1 cellular context compared by ENCODE assay signal in the genomic region with DNA sequence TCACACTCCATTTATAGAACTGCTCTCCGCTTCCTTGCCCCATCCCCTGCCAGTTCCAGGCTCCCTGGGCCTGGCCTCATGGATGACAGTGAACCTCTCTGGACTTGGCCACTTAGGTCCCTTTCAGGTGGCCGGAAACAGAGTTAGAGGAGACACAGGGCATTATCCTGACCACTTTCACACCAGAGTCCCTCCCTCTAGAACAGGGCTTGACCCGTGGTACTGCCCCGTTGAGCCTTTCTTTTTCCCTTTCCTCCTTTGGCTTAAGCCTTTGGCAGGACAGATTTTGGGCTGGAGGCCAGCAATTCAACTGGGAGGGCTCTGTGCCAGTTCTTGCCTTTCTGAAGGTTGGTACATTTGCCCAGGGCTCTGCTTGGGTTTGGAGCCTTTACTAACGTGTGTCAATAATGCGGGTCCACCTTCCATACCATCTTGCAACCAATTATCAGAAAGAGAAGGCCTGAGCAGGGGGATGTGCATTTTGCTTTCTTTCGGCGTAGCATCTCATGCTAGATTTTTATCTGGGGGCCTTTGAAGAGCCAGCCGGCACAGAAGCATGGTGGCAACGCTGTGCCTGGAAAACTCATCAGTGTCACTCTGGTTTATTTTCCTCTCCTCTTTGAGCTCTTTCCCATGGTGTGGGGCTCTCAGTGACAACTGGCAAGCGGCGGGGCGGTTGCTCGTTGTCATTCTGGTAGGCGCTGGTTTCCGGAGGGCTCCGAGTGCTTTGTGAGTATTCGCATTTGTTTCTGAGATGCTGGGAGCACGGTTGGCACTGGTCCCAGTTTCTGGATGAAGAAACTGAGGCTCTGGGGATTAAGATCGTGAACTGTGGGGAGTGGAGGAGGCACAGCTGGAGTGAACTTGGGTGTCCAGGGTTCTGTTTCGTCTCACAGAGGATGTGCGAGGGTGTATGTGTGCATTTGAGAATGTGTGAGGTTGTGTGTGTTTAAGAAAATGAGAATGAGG.
TF ChIP-seq lines count a peak whose summit lies in the region.

No MANE protein-coding gene starts in this region.

TF ChIP-seq in WTC11, 78 proteins besides CTCF, POLR2A, EP300 and RAD21 (continued from another document):
- no peak for TF ChIP-seq ERG (CRISPR knock-in tag; IDR thresholded peaks at IDR 0.05)
- TF ChIP-seq, protein P1, sequence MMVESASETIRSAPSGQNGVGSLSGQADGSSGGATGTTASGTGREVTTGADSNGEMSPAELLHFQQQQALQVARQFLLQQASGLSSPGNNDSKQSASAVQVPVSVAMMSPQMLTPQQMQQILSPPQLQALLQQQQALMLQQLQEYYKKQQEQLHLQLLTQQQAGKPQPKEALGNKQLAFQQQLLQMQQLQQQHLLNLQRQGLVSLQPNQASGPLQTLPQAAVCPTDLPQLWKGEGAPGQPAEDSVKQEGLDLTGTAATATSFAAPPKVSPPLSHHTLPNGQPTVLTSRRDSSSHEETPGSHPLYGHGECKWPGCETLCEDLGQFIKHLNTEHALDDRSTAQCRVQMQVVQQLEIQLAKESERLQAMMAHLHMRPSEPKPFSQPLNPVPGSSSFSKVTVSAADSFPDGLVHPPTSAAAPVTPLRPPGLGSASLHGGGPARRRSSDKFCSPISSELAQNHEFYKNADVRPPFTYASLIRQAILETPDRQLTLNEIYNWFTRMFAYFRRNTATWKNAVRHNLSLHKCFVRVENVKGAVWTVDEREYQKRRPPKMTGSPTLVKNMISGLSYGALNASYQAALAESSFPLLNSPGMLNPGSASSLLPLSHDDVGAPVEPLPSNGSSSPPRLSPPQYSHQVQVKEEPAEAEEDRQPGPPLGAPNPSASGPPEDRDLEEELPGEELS (CRISPR knock-in tag; IDR thresholded peaks at IDR 0.05): no peak
- TF ChIP-seq ZNF317 (CRISPR knock-in tag; IDR thresholded peaks at IDR 0.05; ENCODE audit: borderline replicate concordance, low read depth): no peak
- TF ChIP-seq FOXK1 (CRISPR knock-in tag; IDR thresholded peaks at IDR 0.05): no peak
- TF ChIP-seq JUN (CRISPR knock-in tag; IDR thresholded peaks at IDR 0.05): no peak
- TF ChIP-seq ZNF416 (CRISPR knock-in tag; IDR thresholded peaks at IDR 0.05): no peak
- TF ChIP-seq, protein P2, sequence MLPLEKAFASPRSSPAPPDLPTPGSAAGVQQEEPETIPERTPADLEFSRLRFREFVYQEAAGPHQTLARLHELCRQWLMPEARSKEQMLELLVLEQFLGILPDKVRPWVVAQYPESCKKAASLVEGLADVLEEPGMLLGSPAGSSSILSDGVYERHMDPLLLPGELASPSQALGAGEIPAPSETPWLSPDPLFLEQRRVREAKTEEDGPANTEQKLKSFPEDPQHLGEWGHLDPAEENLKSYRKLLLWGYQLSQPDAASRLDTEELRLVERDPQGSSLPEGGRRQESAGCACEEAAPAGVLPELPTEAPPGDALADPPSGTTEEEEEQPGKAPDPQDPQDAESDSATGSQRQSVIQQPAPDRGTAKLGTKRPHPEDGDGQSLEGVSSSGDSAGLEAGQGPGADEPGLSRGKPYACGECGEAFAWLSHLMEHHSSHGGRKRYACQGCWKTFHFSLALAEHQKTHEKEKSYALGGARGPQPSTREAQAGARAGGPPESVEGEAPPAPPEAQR (CRISPR knock-in tag; IDR thresholded peaks at IDR 0.05): no peak
- no peak for TF ChIP-seq E2F4 (CRISPR knock-in tag; IDR thresholded peaks at IDR 0.05; ENCODE audit: borderline replicate concordance, low read depth)
- TF ChIP-seq, protein P3, sequence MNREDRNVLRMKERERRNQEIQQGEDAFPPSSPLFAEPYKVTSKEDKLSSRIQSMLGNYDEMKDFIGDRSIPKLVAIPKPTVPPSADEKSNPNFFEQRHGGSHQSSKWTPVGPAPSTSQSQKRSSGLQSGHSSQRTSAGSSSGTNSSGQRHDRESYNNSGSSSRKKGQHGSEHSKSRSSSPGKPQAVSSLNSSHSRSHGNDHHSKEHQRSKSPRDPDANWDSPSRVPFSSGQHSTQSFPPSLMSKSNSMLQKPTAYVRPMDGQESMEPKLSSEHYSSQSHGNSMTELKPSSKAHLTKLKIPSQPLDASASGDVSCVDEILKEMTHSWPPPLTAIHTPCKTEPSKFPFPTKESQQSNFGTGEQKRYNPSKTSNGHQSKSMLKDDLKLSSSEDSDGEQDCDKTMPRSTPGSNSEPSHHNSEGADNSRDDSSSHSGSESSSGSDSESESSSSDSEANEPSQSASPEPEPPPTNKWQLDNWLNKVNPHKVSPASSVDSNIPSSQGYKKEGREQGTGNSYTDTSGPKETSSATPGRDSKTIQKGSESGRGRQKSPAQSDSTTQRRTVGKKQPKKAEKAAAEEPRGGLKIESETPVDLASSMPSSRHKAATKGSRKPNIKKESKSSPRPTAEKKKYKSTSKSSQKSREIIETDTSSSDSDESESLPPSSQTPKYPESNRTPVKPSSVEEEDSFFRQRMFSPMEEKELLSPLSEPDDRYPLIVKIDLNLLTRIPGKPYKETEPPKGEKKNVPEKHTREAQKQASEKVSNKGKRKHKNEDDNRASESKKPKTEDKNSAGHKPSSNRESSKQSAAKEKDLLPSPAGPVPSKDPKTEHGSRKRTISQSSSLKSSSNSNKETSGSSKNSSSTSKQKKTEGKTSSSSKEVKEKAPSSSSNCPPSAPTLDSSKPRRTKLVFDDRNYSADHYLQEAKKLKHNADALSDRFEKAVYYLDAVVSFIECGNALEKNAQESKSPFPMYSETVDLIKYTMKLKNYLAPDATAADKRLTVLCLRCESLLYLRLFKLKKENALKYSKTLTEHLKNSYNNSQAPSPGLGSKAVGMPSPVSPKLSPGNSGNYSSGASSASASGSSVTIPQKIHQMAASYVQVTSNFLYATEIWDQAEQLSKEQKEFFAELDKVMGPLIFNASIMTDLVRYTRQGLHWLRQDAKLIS (CRISPR knock-in tag; IDR thresholded peaks at IDR 0.05; ENCODE audit: borderline replicate concordance): no peak
- no peak for TF ChIP-seq TEAD1 (CRISPR knock-in tag; IDR thresholded peaks at IDR 0.05)
- no peak for TF ChIP-seq AR (CRISPR knock-in tag; IDR thresholded peaks at IDR 0.05)
- TF ChIP-seq ATF1 (CRISPR knock-in tag; IDR thresholded peaks at IDR 0.05): no peak
